Comparison of ENCODE assay signal across 9 cellular contexts in genomic region chr1:27970401-27970800, GRCh38. TPM values are rescaled to one million over a fixed set of nuclear protein-coding genes. Genes with fewer than 3 reads are reported as not detected.
DNase-seq lines count a peak whose midpoint lies in the region; ATAC-seq and TF ChIP-seq lines count a peak whose summit lies in the region.
"Had no signal": no experiment of that assay in that cellular context is flagged by ENCODE, and none has a peak within 500 bp of the region (broad histone marks: within the 10 kb centered on the region; RNA-seq: fewer than 3 reads in every experiment).

No MANE protein-coding gene starts in this region.

- H3K4me1 Mint-ChIP-seq in type B pancreatic cell (ENCODE audit: unreplicated experiment), result peaks cover 13% of the 10 kb centered on the region
- no peaks in the 10 kb centered on the region for H3K4me1 Mint-ChIP-seq in endothelial cell (ENCODE audit: unreplicated experiment)
- H3K4me1 Mint-ChIP-seq: WTC11 had no signal

- H4K20me1 ChIP-seq in IMR-90 (ENCODE audit: insufficient read depth, low read length), result no peaks in the 10 kb centered on the region

- peak overlapping the region; percentile 43 for H2BK5ac ChIP-seq in IMR-90 (ENCODE audit: low read depth, low read length, poor library complexity, severe bottlenecking)

- H3K4me3 ChIP-seq in IMR-90 (ENCODE audit: insufficient read depth, low read depth, low read length), result no peak overlapping the region
- H3K4me3 ChIP-seq in cardiac fibroblast (replicated peaks in 1 of 2; ENCODE audit: low read depth in 2 of 2, low read length in 2 of 2), result no peak overlapping the region
- no peak overlapping the region for H3K4me3 ChIP-seq in left lung
- H3K4me3 ChIP-seq: cardiac muscle cell had no signal

- 14% methylated on average over 1 of the region's 6 CpGs; no CpG with 5 or more reads in 1 of the 2 experiments for WGBS in IMR-90 (ENCODE audit: extremely low coverage in 2 of 2, insufficient read length in 1 of 2), 2 experiments

- H3K4ac ChIP-seq in IMR-90 (ENCODE audit: low read depth, low read length), result peak overlapping the region; percentile 51; the same call in 1 of the 2 replicates

- H3K18ac ChIP-seq in IMR-90 (ENCODE audit: low read depth, low read length), result peak overlapping the region; percentile 74; the same call in 1 of the 2 replicates

- ATAC-seq in IMR-90 (ENCODE audit: low read depth), result peak; percentile 85
- peak; percentile 25 for ATAC-seq in left lung
- no peak for ATAC-seq in GM18517 (IDR thresholded peaks at IDR 0.05; ENCODE audit: unreplicated experiment)
- ATAC-seq: WTC11 had no signal

- in situ Hi-C loops in IMR-90 (cut with MboI; ENCODE audit: low sequenced_read_pairs), result no loop called here

- 0 out of 2 replicates have a peak overlapping the region, but pooled peaks have one; percentile 5 for H4K91ac ChIP-seq in IMR-90 (ENCODE audit: insufficient read depth, low read depth, low read length)

- H3K27ac Mint-ChIP-seq in type B pancreatic cell (no peak overlapping the region), endothelial cell (ENCODE audit: unreplicated experiment) (no peak overlapping the region)
- H3K27ac Mint-ChIP-seq: WTC11 had no signal

- H3K9me1 ChIP-seq in IMR-90 (ENCODE audit: insufficient read depth, low read length), result peaks cover 22% of the 10 kb centered on the region

- H3K79me1 ChIP-seq in IMR-90 (ENCODE audit: low read depth in 1 of 2, low read length in 2 of 2), result peaks cover 4 to 29% of the 10 kb centered on the region in 2 experiments; a peak in 3 of 4 replicates

- POLR2A ChIA-PET in IMR-90 (lab: Charles Lee; ENCODE audit: unreplicated experiment), result interaction anchor here (1.4 kb wide), 1 partner anchor 11 kb away, joined by 4 read pairs; the partner anchor contains the start of gene XKR8

- peak overlapping the region; percentile 43; the same call in 1 of the 2 replicates for H3K4me2 ChIP-seq in IMR-90 (ENCODE audit: low read depth, low read length)

- peak overlapping the region; percentile 52; the same call in 1 of the 2 replicates for H2AK5ac ChIP-seq in IMR-90 (ENCODE audit: low read depth, low read length)

- H2BK15ac ChIP-seq in IMR-90 (ENCODE audit: low read depth, low read length), result peak overlapping the region; percentile 22; the same call in 1 of the 3 replicates

- no peak overlapping the region for H2AFZ ChIP-seq in IMR-90 (replicated peaks; ENCODE audit: low read length, poor library complexity)

- no peak overlapping the region for H3K56ac ChIP-seq in IMR-90 (ENCODE audit: extremely low read depth, insufficient read depth, low read length)

- H3K9me3 Mint-ChIP-seq in type B pancreatic cell (no peaks in the 10 kb centered on the region), endothelial cell (ENCODE audit: unreplicated experiment) (no peaks in the 10 kb centered on the region)
- H3K9me3 Mint-ChIP-seq: WTC11 had no signal

- H3K9ac ChIP-seq in IMR-90 (ENCODE audit: low read depth, low read length), result 0 out of 2 replicates have a peak overlapping the region, but pooled peaks have one; percentile 10

- H3K36me3 Mint-ChIP-seq in type B pancreatic cell, result peaks cover 11% of the 10 kb centered on the region
- peaks cover 21% of the 10 kb centered on the region for H3K36me3 Mint-ChIP-seq in endothelial cell (ENCODE audit: low read depth, unreplicated experiment)

- peak overlapping the region; percentile 65; the same call in 1 of the 2 replicates for H4K5ac ChIP-seq in IMR-90 (ENCODE audit: low read depth, low read length)

- H2BK20ac ChIP-seq in IMR-90 (ENCODE audit: low read depth, low read length), result 0 out of 2 replicates have a peak overlapping the region, but pooled peaks have one; percentile 11

- H3K27me3 ChIP-seq in IMR-90 (ENCODE audit: control insufficient read depth, insufficient read depth, low read length), result no peaks in the 10 kb centered on the region
- no peaks in the 10 kb centered on the region for H3K27me3 ChIP-seq in left lung
- H3K27me3 ChIP-seq: cardiac muscle cell had no signal

- H3K36me3 ChIP-seq in IMR-90 (ENCODE audit: control insufficient read depth, insufficient read depth, low read length) (peaks cover 24% of the 10 kb centered on the region), left lung (peaks cover 0 to 71% of the 10 kb centered on the region in 2 donors)

- DNase-seq in IMR-90 (peak; percentile 91), cardiac fibroblast (ENCODE audit: low read depth in 2 of 2) (peak; percentile 78 to 86), left lung (peak in 1 of 2 donors; percentile 49), type B pancreatic cell (ENCODE audit: extremely low spot score, unreplicated experiment) (peak; percentile 37), endothelial cell (ENCODE audit: low spot score) (no peak)
- DNase-seq in activated naive CD4-positive, alpha-beta T cell treated with Interleukin-2 at 50 U/mL for 16 hours, result no peak

- no peak overlapping the region for H3K4me3 Mint-ChIP-seq in type B pancreatic cell
- H3K4me3 Mint-ChIP-seq in endothelial cell (ENCODE audit: unreplicated experiment), result no peak overlapping the region
- H3K4me3 Mint-ChIP-seq: WTC11 had no signal

- H4K8ac ChIP-seq in IMR-90 (ENCODE audit: low read depth in 2 of 2, low read length in 2 of 2), result peak overlapping the region in 1 of 2 experiments; percentile 66; a peak in 1 of 4 replicates

- dilution Hi-C loops in IMR-90 (cut with HindIII; ENCODE audit: low sequenced_read_pairs, unreplicated experiment), result no loop called here

- H3K9me3 ChIP-seq in IMR-90 (ENCODE audit: control insufficient read depth, insufficient read depth, low read length) (no peaks in the 10 kb centered on the region), left lung (no peaks in the 10 kb centered on the region)

- TF ChIP-seq CTCF in IMR-90 (conservative IDR thresholded peaks at IDR 0.05; ENCODE audit: low read depth, low read length), result no peak
- no peak for TF ChIP-seq CTCF in cardiac fibroblast (IDR thresholded peaks at IDR 0.05; ENCODE audit: low read depth, low read length)
- TF ChIP-seq CTCF in left lung (IDR thresholded peaks at IDR 0.05), result no peak
- TF ChIP-seq CTCF in type B pancreatic cell (conservative IDR thresholded peaks at IDR 0.05), result no peak
- TF ChIP-seq CTCF in endothelial cell (IDR thresholded peaks at IDR 0.05; ENCODE audit: unreplicated experiment), result no peak

- H2BK120ac ChIP-seq in IMR-90 (ENCODE audit: low read depth, low read length), result peak overlapping the region; percentile 38; the same call in 1 of the 2 replicates

- intact Hi-C loops in IMR-90 (cut with micrococcal nuclease), result no loop called here
- intact Hi-C loops in left lung (cut with DNase I), result no loop called here

- peaks cover 17% of the 10 kb centered on the region for H3K4me1 ChIP-seq in IMR-90 (ENCODE audit: control insufficient read depth, insufficient read depth, low read length)
- no peaks in the 10 kb centered on the region for H3K4me1 ChIP-seq in left lung

- peak overlapping the region; percentile 56; the same call in 1 of the 2 replicates for H3K14ac ChIP-seq in IMR-90 (replicated peaks; ENCODE audit: low read depth, low read length)

- CTCF ChIA-PET in IMR-90 (lab: Yijun Ruan, JAX), result interaction anchor here (1.2 kb wide), 2 partner anchors 9 to 30 kb away, joined by 3 to 4 read pairs; no protein-coding TSS in a partner anchor

- H3K27ac ChIP-seq in IMR-90 (ENCODE audit: insufficient read depth, low read length) (peak overlapping the region; percentile 33; the same call in 1 of the 2 replicates), left lung (peak overlapping the region; percentile 23 to 53)
- H3K27ac ChIP-seq: cardiac muscle cell had no signal

- TF ChIP-seq POLR2A in IMR-90 (IDR thresholded peaks at IDR 0.05; ENCODE audit: low read depth, low read length), result no peak

- no peak overlapping the region for H2AK9ac ChIP-seq in IMR-90 (replicated peaks; ENCODE audit: low read depth, low read length, poor library complexity)

- 0 out of 2 replicates have a peak overlapping the region, but pooled peaks have one; percentile 37 for H3K23ac ChIP-seq in IMR-90 (ENCODE audit: low read depth, low read length)

- BruUV-seq in IMR-90 (replicated peaks; lab: Mats Ljungman, UMichigan), result no TSS peak

- no peak for TF ChIP-seq RAD21 in IMR-90 (IDR thresholded peaks at IDR 0.05; ENCODE audit: low read length)

- H3K27me3 Mint-ChIP-seq in type B pancreatic cell (no peaks in the 10 kb centered on the region), endothelial cell (ENCODE audit: unreplicated experiment) (no peaks in the 10 kb centered on the region)

TF ChIP-seq in IMR-90, 13 proteins besides CTCF, POLR2A, EP300 and RAD21:
- 0 out of 2 replicates have a peak, but pooled peaks have one; percentile 14 for TF ChIP-seq FOS (IDR thresholded peaks at IDR 0.05; ENCODE audit: low read depth, low read length)
- TF ChIP-seq CHD1 (IDR thresholded peaks at IDR 0.05; ENCODE audit: low read depth, low read length), result no peak

RNA-seq across cellular contexts. Expression of gene XKR8, which starts 10.6 kb away (rescaled TPM):
- total RNA-seq in IMR-90 (2012; rRNA removed) (1.1 TPM in 2 replicates), left lung (10 to 100 TPM in 1 of 2 donors, 1 to 10 TPM in 1; 8.8 to 10.3 TPM), type B pancreatic cell (ENCODE audit: low replicate concordance) (8.0 and 12.6 TPM in 2 replicates), endothelial cell (ENCODE audit: unreplicated experiment) (20.1 TPM)
- polyA plus RNA-seq in IMR-90 (2012; rRNA removed), result 10.7 and 12.8 TPM in 2 replicates
- 11.8 and 16.5 TPM in 2 replicates for polyA plus RNA-seq in IMR-90 (2012; cell fraction: cytosol; rRNA removed)
- 6.5 and 10.7 TPM in 2 replicates for polyA plus RNA-seq in IMR-90 (2012; cell fraction: nucleus; rRNA removed; ENCODE audit: low replicate concordance)

RNA-seq across cellular contexts. Expression of gene SMPDL3B, which starts 35.6 kb away (rescaled TPM):
- total RNA-seq in IMR-90 (2012; rRNA removed), result not detected in 2 replicates
- not detected in 2 replicates for polyA plus RNA-seq in IMR-90 (2012; rRNA removed)
- 0.04 and 0.05 TPM in 2 replicates for polyA plus RNA-seq in IMR-90 (2012; cell fraction: cytosol; rRNA removed)
- not detected in 2 replicates for polyA plus RNA-seq in IMR-90 (2012; cell fraction: nucleus; rRNA removed; ENCODE audit: low replicate concordance)
- 10 to 100 TPM; 14.8 to 15.7 TPM for total RNA-seq in left lung
- total RNA-seq in type B pancreatic cell (ENCODE audit: low replicate concordance), result 3.2 and 3.6 TPM in 2 replicates
- 3.3 TPM for total RNA-seq in endothelial cell (ENCODE audit: unreplicated experiment)

RNA-seq across cellular contexts. Expression of gene RPA2, which starts 56.0 kb away (rescaled TPM):
- 30.6 and 45.3 TPM in 2 replicates for total RNA-seq in IMR-90 (2012; rRNA removed)
- 22.5 and 34.4 TPM in 2 replicates for polyA plus RNA-seq in IMR-90 (2012; rRNA removed)
- 16.8 and 26.7 TPM in 2 replicates for polyA plus RNA-seq in IMR-90 (2012; cell fraction: cytosol; rRNA removed)
- 3.9 and 9.4 TPM in 2 replicates for polyA plus RNA-seq in IMR-90 (2012; cell fraction: nucleus; rRNA removed; ENCODE audit: low replicate concordance)
- total RNA-seq in left lung, result 10 to 100 TPM; 21.1 to 29.8 TPM
- total RNA-seq in type B pancreatic cell (ENCODE audit: low replicate concordance), result 28.0 and 44.6 TPM in 2 replicates
- 34.6 TPM for total RNA-seq in endothelial cell (ENCODE audit: unreplicated experiment)

Comparison
In these comparisons a context has a peak if more than half of its experiments do, and no peak if none do; other contexts are left out.
1. DNase-seq: peak in IMR-90 (single experiment), cardiac fibroblast (2 of 2) and type B pancreatic cell (single experiment); none in activated naive CD4-positive, alpha-beta T cell treated with Interleukin-2 at 50 U/mL for 16 hours (single experiment) and endothelial cell (single experiment).